Comparison of ENCODE assay signal across 21 cellular contexts in the genomic region with DNA sequence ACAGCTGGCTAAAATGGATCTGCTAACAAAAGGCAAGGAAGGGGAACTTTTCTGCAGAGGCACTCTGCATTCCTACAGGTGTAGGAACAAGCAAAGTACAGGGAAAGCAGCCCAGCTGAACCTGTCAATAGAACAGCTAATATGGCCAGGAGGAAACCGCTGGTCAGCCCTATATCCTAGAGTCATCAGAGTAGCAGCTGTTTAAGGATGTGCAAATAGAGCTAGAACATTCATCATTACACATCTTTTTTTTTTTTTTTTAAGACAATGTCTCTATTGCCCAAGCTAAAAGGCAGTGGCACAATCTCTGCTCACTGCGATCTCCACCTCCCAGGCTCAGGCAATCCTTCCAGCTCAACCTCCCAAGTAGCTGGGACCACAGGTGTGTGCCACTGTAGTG.
DNase-seq lines count a peak whose midpoint lies in the region; ATAC-seq, FAIRE-seq and TF ChIP-seq lines count a peak whose summit lies in the region.
"Had no signal": no experiment of that assay in that cellular context is flagged by ENCODE, and none has a peak within 500 bp of the region (broad histone marks: within the 10 kb centered on the region; RNA-seq: fewer than 3 reads in every experiment).

No MANE protein-coding gene starts in this region.

- H3K4me1 ChIP-seq in naive thymus-derived CD4-positive, alpha-beta T cell (ENCODE audit: control insufficient read depth in 2 of 2, insufficient read depth in 2 of 2, low read length in 2 of 2): peaks cover 0 to 21% of the 10 kb centered on the region in 2 donors
- H3K4me1 ChIP-seq in kidney (ENCODE audit: control insufficient read depth in 1 of 2, insufficient read depth in 1 of 2, low read depth in 1 of 2, low read length in 2 of 2): no peaks in the 10 kb centered on the region

- no peak overlapping the region for H3K4me3 Mint-ChIP-seq in naive thymus-derived CD4-positive, alpha-beta T cell
- H3K4me3 Mint-ChIP-seq in activated naive CD4-positive, alpha-beta T cell treated with anti-CD3 and anti-CD28 coated beads for 36 hours: no peak overlapping the region
- H3K4me3 Mint-ChIP-seq: neural crest cell had no signal

- H3K9me3 Mint-ChIP-seq in naive thymus-derived CD4-positive, alpha-beta T cell: no peaks in the 10 kb centered on the region
- no peaks in the 10 kb centered on the region for H3K9me3 Mint-ChIP-seq in activated naive CD4-positive, alpha-beta T cell treated with anti-CD3 and anti-CD28 coated beads for 36 hours
- H3K9me3 Mint-ChIP-seq: neural crest cell had no signal

- TF ChIP-seq CTCF in kidney (IDR thresholded peaks at IDR 0.05; ENCODE audit: borderline replicate concordance, extremely low read depth, insufficient read depth): no peak

- no peak overlapping the region for H3K4me3 ChIP-seq in naive thymus-derived CD4-positive, alpha-beta T cell (ENCODE audit: low read length)
- H3K4me3 ChIP-seq in kidney (ENCODE audit: low read length in 2 of 2): no peak overlapping the region

- H3K27ac ChIP-seq in epithelial cell of prostate (peak overlapping the region; percentile 93), kidney (ENCODE audit: low read depth in 2 of 2, low read length in 2 of 2) (no peak overlapping the region)
- H3K27ac ChIP-seq in naive thymus-derived CD4-positive, alpha-beta T cell (ENCODE audit: low read depth, low read length): no peak overlapping the region
- H3K27ac ChIP-seq: VCaP had no signal

- H3K4me1 Mint-ChIP-seq in naive thymus-derived CD4-positive, alpha-beta T cell: peaks cover 5 to 77% (median 57%) of the 10 kb centered on the region in 7 donors
- peaks cover 25% of the 10 kb centered on the region for H3K4me1 Mint-ChIP-seq in activated naive CD4-positive, alpha-beta T cell treated with anti-CD3 and anti-CD28 coated beads for 36 hours (ENCODE audit: low read depth)
- H3K4me1 Mint-ChIP-seq: neural crest cell had no signal

- DNase-seq in DMS53 treated with DMSO at 0.1 percent for 48 hours (lab: John Stamatoyannopoulos, UW; ENCODE audit: unreplicated experiment) (peak; percentile 44), RPMI7951 (ENCODE audit: low read depth) (peak; percentile 40), epithelial cell of prostate (ENCODE audit: low read depth, low spot score) (peak; percentile 79), germinal center (ENCODE audit: low spot score) (no peak), kidney (no peak)
- no peak for DNase-seq in naive thymus-derived CD4-positive, alpha-beta T cell
- DNase-seq in activated naive CD4-positive, alpha-beta T cell treated with anti-CD3 and anti-CD28 coated beads for 36 hours: no peak
- DNase-seq: activated CD4-positive, alpha-beta T cell treated with anti-CD3 and anti-CD28 coated beads, Interleukin-2, amount 50 U/mL, for 48 hours; anterior cingulate cortex; cerebellar nuclear complex; effector memory CD4-positive, alpha-beta T cell; GOT3; Karpas-422; left cardiac atrium; NCI-H1436; NCI-H526; SIG-M5 had no signal

- intact Hi-C loops in naive thymus-derived CD4-positive, alpha-beta T cell (cut with micrococcal nuclease): no loop called here
- intact Hi-C loops in activated naive CD4-positive, alpha-beta T cell treated with anti-CD3 and anti-CD28 coated beads for 36 hours (cut with micrococcal nuclease): no loop called here
- intact Hi-C loops in kidney (cut with DNase I): no loop called here

- peak overlapping the region in 3 of 9 donors; percentile 34 to 56 (median 44) for H3K27ac Mint-ChIP-seq in naive thymus-derived CD4-positive, alpha-beta T cell
- no peak overlapping the region for H3K27ac Mint-ChIP-seq in activated naive CD4-positive, alpha-beta T cell treated with anti-CD3 and anti-CD28 coated beads for 36 hours

- no peak for FAIRE-seq in kidney (lab: Jason Lieb, UNC)
- FAIRE-seq: G401.6, HTR-8/SVneo had no signal

- no peak overlapping the region for H3K9ac ChIP-seq in kidney (ENCODE audit: low read length in 2 of 2)

- H3K9me3 ChIP-seq in naive thymus-derived CD4-positive, alpha-beta T cell (ENCODE audit: control insufficient read depth in 2 of 3, low read length in 3 of 3): no peaks in the 10 kb centered on the region
- H3K9me3 ChIP-seq in kidney (ENCODE audit: control insufficient read depth in 1 of 2, low read length in 2 of 2): no peaks in the 10 kb centered on the region

- CTCF ChIA-PET in naive thymus-derived CD4-positive, alpha-beta T cell (lab: Charles Lee): interaction anchor here (0.6 to 1.5 kb wide), 2 partner anchors 9 to 22 kb away, joined by 3 to 4 read pairs; no protein-coding TSS in a partner anchor
- CTCF ChIA-PET in activated naive CD4-positive, alpha-beta T cell treated with anti-CD3 and anti-CD28 coated beads for 36 hours (lab: Charles Lee): interaction anchor here (0.6 to 1.9 kb wide), 2 partner anchors 43 to 407 kb away, joined by 3 to 4 read pairs; no protein-coding TSS in a partner anchor

- no peaks in the 10 kb centered on the region for H3K36me3 ChIP-seq in naive thymus-derived CD4-positive, alpha-beta T cell (ENCODE audit: control insufficient read depth in 2 of 3, insufficient read depth in 3 of 3, low read length in 3 of 3)
- H3K36me3 ChIP-seq in kidney (ENCODE audit: control insufficient read depth in 1 of 2, insufficient read depth in 2 of 2, low read length in 2 of 2): no peaks in the 10 kb centered on the region

- H3K36me3 Mint-ChIP-seq in naive thymus-derived CD4-positive, alpha-beta T cell: no peaks in the 10 kb centered on the region
- no peaks in the 10 kb centered on the region for H3K36me3 Mint-ChIP-seq in activated naive CD4-positive, alpha-beta T cell treated with anti-CD3 and anti-CD28 coated beads for 36 hours (ENCODE audit: low read depth)

- H3K27me3 Mint-ChIP-seq in naive thymus-derived CD4-positive, alpha-beta T cell: peaks cover 0 to 3% (median 0%) of the 10 kb centered on the region in 5 donors
- H3K27me3 Mint-ChIP-seq in activated naive CD4-positive, alpha-beta T cell treated with anti-CD3 and anti-CD28 coated beads for 36 hours (ENCODE audit: low read depth): no peaks in the 10 kb centered on the region

- peak; percentile 30 for ATAC-seq in naive thymus-derived CD4-positive, alpha-beta T cell
- ATAC-seq: left cardiac atrium had no signal

- POLR2A ChIA-PET in naive thymus-derived CD4-positive, alpha-beta T cell (lab: Charles Lee): interaction anchor here (1.4 kb wide), 1 partner anchor 233 kb away, joined by 8 read pairs; no protein-coding TSS in a partner anchor

- no peaks in the 10 kb centered on the region for H3K27me3 ChIP-seq in naive thymus-derived CD4-positive, alpha-beta T cell (ENCODE audit: control insufficient read depth in 2 of 2, insufficient read depth in 2 of 2, low read length in 2 of 2)

Comparison
In these comparisons a context has a peak if more than half of its experiments do, and no peak if none do; other contexts are left out.
1. DNase-seq: peak in DMS53 treated with DMSO at 0.1 percent for 48 hours (single experiment), RPMI7951 (single experiment) and epithelial cell of prostate (single experiment); none in naive thymus-derived CD4-positive, alpha-beta T cell (0 of 9), germinal center (single experiment), activated naive CD4-positive, alpha-beta T cell treated with anti-CD3 and anti-CD28 coated beads for 36 hours (single experiment) and kidney (single experiment).